Comparison of ENCODE assay signal across 1 cellular context in the genomic region with DNA sequence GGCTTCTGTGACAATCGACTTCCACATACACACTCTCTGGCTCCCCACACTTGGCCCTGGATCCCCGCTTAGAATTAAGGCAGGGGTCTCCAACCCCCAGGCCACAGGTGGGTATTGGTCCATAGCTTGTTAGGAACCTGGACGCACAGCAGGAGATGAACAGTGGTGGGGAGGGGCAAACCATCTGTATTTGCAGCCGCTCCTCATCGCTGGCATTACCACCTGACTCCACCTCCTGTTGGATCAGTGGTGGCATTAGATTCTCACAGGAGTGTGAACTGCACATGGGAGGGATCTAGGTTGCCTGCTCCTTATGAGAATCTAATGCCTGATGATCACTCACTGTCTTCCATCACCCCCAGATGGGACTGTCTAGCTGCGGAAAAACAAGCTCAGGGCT.
TF ChIP-seq lines count a peak whose summit lies in the region.

No MANE protein-coding gene starts in this region.

TF ChIP-seq in GM12891, 5 proteins besides CTCF, POLR2A, EP300 and RAD21 (continued from another document):
- TF ChIP-seq SPI1 (IDR thresholded peaks at IDR 0.05; ENCODE audit: low read depth, low read length): no peak
- no peak for TF ChIP-seq POU2F2 (IDR thresholded peaks at IDR 0.05; ENCODE audit: low read depth, low read length)
- TF ChIP-seq TAF1 (IDR thresholded peaks at IDR 0.05; ENCODE audit: low read depth, low read length): no peak
- TF ChIP-seq POLR2AphosphoS5 (IDR thresholded peaks at IDR 0.05; ENCODE audit: low read depth, low read length): no peak
